Comparison of ENCODE assay signal across 8 cellular contexts in the genomic region with DNA sequence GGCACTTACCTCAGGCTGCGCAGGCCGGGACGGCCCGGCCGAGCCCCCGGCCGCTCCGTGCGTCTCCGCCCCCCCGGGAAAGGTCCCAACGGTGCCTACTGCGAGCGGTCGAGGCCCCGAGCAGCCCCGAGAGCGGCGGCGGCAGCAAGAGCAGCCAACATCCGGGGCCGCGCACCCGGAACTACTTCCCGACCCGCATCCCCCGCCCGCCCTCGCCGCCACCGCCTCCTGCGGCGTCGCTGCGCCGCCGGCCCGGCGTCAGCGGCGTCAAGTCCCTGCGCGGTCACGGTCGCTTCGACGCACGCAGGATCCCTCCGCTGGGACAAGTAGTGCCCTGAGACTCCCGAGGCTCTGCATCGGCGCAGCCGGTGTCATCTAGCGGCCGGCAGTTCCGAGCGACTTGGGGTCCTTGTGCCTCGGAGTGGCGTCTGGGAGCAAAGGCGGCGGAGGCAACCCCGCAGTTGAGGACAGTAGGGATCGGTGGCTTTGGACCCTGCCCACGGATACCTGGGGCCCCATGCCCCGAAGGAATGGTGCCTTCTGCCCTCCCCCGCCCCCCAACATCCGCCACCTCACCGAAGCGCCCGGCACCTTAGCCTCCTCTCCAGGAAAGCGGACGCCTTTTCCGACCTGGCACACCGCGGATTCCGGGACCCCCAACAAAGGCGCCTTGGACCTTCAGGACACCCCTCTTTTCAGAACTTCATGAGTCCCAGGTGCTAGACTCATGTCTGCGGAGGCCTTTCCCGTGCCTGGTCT. TPM values are rescaled to one million over a fixed set of nuclear protein-coding genes. Genes with fewer than 3 reads are reported as not detected.
A peak's percentile ranks its signal among the peaks of the same experiment; 100 is the strongest.
DNase-seq lines count a peak whose midpoint lies in the region; ATAC-seq and TF ChIP-seq lines count a peak whose summit lies in the region.

FOXJ3 (minus strand) TSS at position 186 of the 759 bp plus-strand sequence. CDS start 24,142 bp downstream, outside the sequence.

- H3K27ac ChIP-seq in KMS-11 (peak within 1 kb of the TSS; percentile 41; the same call in 1 of the 2 replicates), Peyer's patch (peak within 1 kb of the TSS; percentile 90 to 99 (median 94))

- H4K20me1 ChIP-seq in KMS-11 (ENCODE audit: insufficient read depth): peaks cover 5% of the 10 kb centered on the region; the same call in 1 of the 2 replicates

- no peaks in the 10 kb centered on the region for H3K36me3 Mint-ChIP-seq in naive B cell
- peaks cover 8% of the 10 kb centered on the region for H3K36me3 Mint-ChIP-seq in stimulated activated effector memory CD8-positive, alpha-beta T cell treated with anti-CD3 and anti-CD28 coated beads, Interleukin-12 subunit alpha, Interleukin-12 subunit beta, amount 100 ng/mL, for 72 hours

- H3K4me2 ChIP-seq in KMS-11: peak within 1 kb of the TSS; percentile 76

- no peaks in the 10 kb centered on the region for H3K9me3 ChIP-seq in Peyer's patch

- TF ChIP-seq CTCF in KMS-11 (conservative IDR thresholded peaks at IDR 0.05; ENCODE audit: low read depth, low read length): no peak
- TF ChIP-seq CTCF in Peyer's patch (IDR thresholded peaks at IDR 0.05): peak in 1 of 6 experiments; percentile 18

- no peaks in the 10 kb centered on the region for H3K9me3 Mint-ChIP-seq in naive B cell
- H3K9me3 Mint-ChIP-seq in stimulated activated effector memory CD8-positive, alpha-beta T cell treated with anti-CD3 and anti-CD28 coated beads, Interleukin-12 subunit alpha, Interleukin-12 subunit beta, amount 100 ng/mL, for 72 hours: no peaks in the 10 kb centered on the region

- H3K27me3 Mint-ChIP-seq in naive B cell: no peaks in the 10 kb centered on the region

- peak within 1 kb of the TSS; percentile 82 for H2AFZ ChIP-seq in KMS-11 (ENCODE audit: low read depth)

- H3K9ac ChIP-seq in KMS-11: peak within 1 kb of the TSS; percentile 68

- H3K4me1 ChIP-seq in KMS-11 (ENCODE audit: low read depth, poor library complexity, severe bottlenecking): peaks cover 17% of the 10 kb centered on the region
- H3K4me1 ChIP-seq in Peyer's patch: peaks cover 0 to 32% (median 5%) of the 10 kb centered on the region in 4 donors

- peak within 1 kb of the TSS; percentile 43 for H3K4me3 ChIP-seq in KMS-11 (IDR thresholded peaks at IDR 0.05; ENCODE audit: insufficient read depth, low read depth, low read length)
- H3K4me3 ChIP-seq in Peyer's patch: peak within 1 kb of the TSS; percentile 88 to 99 (median 98)

- peaks cover 47% of the 10 kb centered on the region for H3K79me2 ChIP-seq in KMS-11 (ENCODE audit: insufficient read depth, low read depth)

- H3K36me3 ChIP-seq in KMS-11 (ENCODE audit: insufficient read depth) (no peaks in the 10 kb centered on the region), Peyer's patch (no peaks in the 10 kb centered on the region)

- TF ChIP-seq POLR2A in Peyer's patch (IDR thresholded peaks at IDR 0.05): peak; percentile 64 to 69

- DNase-seq in DMS53 (lab: John Stamatoyannopoulos, UW) (peak; percentile 100), Peyer's patch (peak; percentile 88 to 97 (median 95)), activated T-helper 1 cell treated with Interleukin-2 at 50 U/mL for 16 hours (ENCODE audit: low read depth) (peak; percentile 89), fibroblast of gingiva (ENCODE audit: low read depth) (peak; percentile 99), naive B cell (peak; percentile 88)
- peak; percentile 89 to 95 for DNase-seq in stimulated activated effector memory CD8-positive, alpha-beta T cell treated with anti-CD3 and anti-CD28 coated beads, Interleukin-12 subunit alpha, Interleukin-12 subunit beta, amount 100 ng/mL, for 72 hours (ENCODE audit: low spot score in 2 of 2)

- peak within 1 kb of the TSS; percentile 91 to 97 (median 94) for H3K27ac Mint-ChIP-seq in naive B cell
- peak within 1 kb of the TSS; percentile 90 for H3K27ac Mint-ChIP-seq in stimulated activated effector memory CD8-positive, alpha-beta T cell treated with anti-CD3 and anti-CD28 coated beads, Interleukin-12 subunit alpha, Interleukin-12 subunit beta, amount 100 ng/mL, for 72 hours

- ATAC-seq in GM21723 (IDR thresholded peaks at IDR 0.05; ENCODE audit: unreplicated experiment) (peak; percentile 70), naive B cell (ENCODE audit: low read depth in 2 of 2) (peak; percentile 90 to 94)
- peak; percentile 95 for ATAC-seq in stimulated activated effector memory CD8-positive, alpha-beta T cell treated with anti-CD3 and anti-CD28 coated beads, Interleukin-12 subunit alpha, Interleukin-12 subunit beta, amount 100 ng/mL, for 72 hours

- peaks cover 45 to 58% (median 47%) of the 10 kb centered on the region in 3 donors for H3K4me1 Mint-ChIP-seq in naive B cell
- H3K4me1 Mint-ChIP-seq in stimulated activated effector memory CD8-positive, alpha-beta T cell treated with anti-CD3 and anti-CD28 coated beads, Interleukin-12 subunit alpha, Interleukin-12 subunit beta, amount 100 ng/mL, for 72 hours: peaks cover 47% of the 10 kb centered on the region

- peak within 1 kb of the TSS; percentile 87 to 96 (median 94) for H3K4me3 Mint-ChIP-seq in naive B cell
- H3K4me3 Mint-ChIP-seq in stimulated activated effector memory CD8-positive, alpha-beta T cell treated with anti-CD3 and anti-CD28 coated beads, Interleukin-12 subunit alpha, Interleukin-12 subunit beta, amount 100 ng/mL, for 72 hours: peak within 1 kb of the TSS; percentile 84

- H3K27me3 ChIP-seq in KMS-11 (ENCODE audit: insufficient read depth, low read depth) (no peaks in the 10 kb centered on the region), Peyer's patch (no peaks in the 10 kb centered on the region)

RNA-seq across cellular contexts. Expression of gene FOXJ3, which starts in this region (rescaled TPM):
- total RNA-seq in Peyer's patch: 10 to 100 TPM; 42.9 to 68.5 (median 52.5) TPM
- polyA plus RNA-seq in naive B cell (ENCODE audit: low read depth in 6 of 6): 10 to 100 TPM; 19.8 to 46.0 (median 36.4) TPM

Comparison
In these comparisons a context has a peak if more than half of its experiments do, and no peak if none do; other contexts are left out.
1. Peak in every context shown above with its lines: DNase-seq, ATAC-seq, H3K4me3 ChIP-seq and H3K27ac ChIP-seq.